ENCODE assay signal across 11 cellular contexts in genomic region chr12:31965090-31965489, GRCh38. TPM values are rescaled to one million over a fixed set of nuclear protein-coding genes. Genes with fewer than 3 reads are reported as not detected.
DNase-seq lines count a peak whose midpoint lies in the region; TF ChIP-seq lines count a peak whose summit lies in the region.
"Had no signal": no experiment of that assay in that cellular context is flagged by ENCODE, and none has a peak within 500 bp of the region (broad histone marks: within the 10 kb centered on the region; RNA-seq: fewer than 3 reads in every experiment).

No MANE protein-coding gene starts in this region.

- intact Hi-C loops in Caco-2 (cut with micrococcal nuclease; ENCODE audit: unreplicated experiment): loop anchor here (10.0 kb wide), 1 partner anchor 310 kb away; no protein-coding TSS in a partner anchor

- H3K36me3 ChIP-seq in Caco-2 (ENCODE audit: control insufficient read depth, insufficient read depth, low read length): peaks cover 10% of the 10 kb centered on the region

- H3K27me3 ChIP-seq in Caco-2 (replicated peaks; ENCODE audit: control insufficient read depth, insufficient read depth, low read length): no peaks in the 10 kb centered on the region

- CTCF ChIA-PET in Caco-2 (lab: Charles Lee): no interaction called here

- BruUV-seq in Caco-2 (replicated peaks; lab: Mats Ljungman, UMichigan): no TSS peak

- H3K9me3 Mint-ChIP-seq in activated naive CD8-positive, alpha-beta T cell treated with anti-CD3 and anti-CD28 coated beads for 36 hours: peaks cover 11% of the 10 kb centered on the region
- H3K9me3 Mint-ChIP-seq in progenitor cell of endocrine pancreas (ENCODE audit: low read depth): peaks cover 54% of the 10 kb centered on the region
- H3K9me3 Mint-ChIP-seq in Caco-2 (ENCODE audit: unreplicated experiment): peaks cover 40% of the 10 kb centered on the region

- H3K9me3 ChIP-seq in Caco-2: peaks cover 54% of the 10 kb centered on the region

- H3K4me3 Mint-ChIP-seq in activated naive CD8-positive, alpha-beta T cell treated with anti-CD3 and anti-CD28 coated beads for 36 hours: peak overlapping the region; percentile 87
- H3K4me3 Mint-ChIP-seq in progenitor cell of endocrine pancreas (ENCODE audit: low read depth): peak overlapping the region; percentile 22
- no peak overlapping the region for H3K4me3 Mint-ChIP-seq in Caco-2 (ENCODE audit: unreplicated experiment)

- H3K27ac Mint-ChIP-seq in activated naive CD8-positive, alpha-beta T cell treated with anti-CD3 and anti-CD28 coated beads for 36 hours: peak overlapping the region; percentile 96
- H3K27ac Mint-ChIP-seq in progenitor cell of endocrine pancreas (peak overlapping the region; percentile 80), Caco-2 (ENCODE audit: unreplicated experiment) (no peak overlapping the region)

- POLR2A ChIA-PET in Caco-2 (lab: Charles Lee): no interaction called here

- peaks cover 31% of the 10 kb centered on the region for H3K4me1 ChIP-seq in Caco-2

- H3K27me3 Mint-ChIP-seq in activated naive CD8-positive, alpha-beta T cell treated with anti-CD3 and anti-CD28 coated beads for 36 hours: no peaks in the 10 kb centered on the region
- H3K27me3 Mint-ChIP-seq in progenitor cell of endocrine pancreas (no peaks in the 10 kb centered on the region), Caco-2 (ENCODE audit: insufficient read depth, unreplicated experiment) (no peaks in the 10 kb centered on the region)

- DNase-seq in ELF-1 (ENCODE audit: low read depth, low spot score): peak; percentile 41
- DNase-seq in OCI-M1 (lab: John Stamatoyannopoulos, UW): peak; percentile 55
- DNase-seq in activated naive CD8-positive, alpha-beta T cell treated with anti-CD3 and anti-CD28 coated beads for 36 hours: peak; percentile 42
- no peak for DNase-seq in progenitor cell of endocrine pancreas (ENCODE audit: low spot score, unreplicated experiment)
- DNase-seq in NCI-H2081 treated with DMSO at 0.1 percent for 48 hours (lab: John Stamatoyannopoulos, UW): no peak
- no peak for DNase-seq in NCI-H748 treated with DMSO at 0.1 percent for 48 hours (lab: John Stamatoyannopoulos, UW)
- DNase-seq in Caco-2: no peak
- DNase-seq: COR-L47, foreskin fibroblast, islet precursor cell, NCI-H524 had no signal

- TF ChIP-seq CTCF in progenitor cell of endocrine pancreas (IDR thresholded peaks at IDR 0.05; ENCODE audit: unreplicated experiment): no peak
- no peak for TF ChIP-seq CTCF in Caco-2 (IDR thresholded peaks at IDR 0.05; ENCODE audit: insufficient read depth in 1 of 2, low read depth in 1 of 2, low read length in 1 of 2, severe bottlenecking in 1 of 2, unreplicated experiment in 1 of 2)

- H3K4me3 ChIP-seq in Caco-2 (ENCODE audit: low read depth, low read length): no peak overlapping the region

- H3K4me1 Mint-ChIP-seq in activated naive CD8-positive, alpha-beta T cell treated with anti-CD3 and anti-CD28 coated beads for 36 hours: peaks cover 74% of the 10 kb centered on the region
- H3K4me1 Mint-ChIP-seq in progenitor cell of endocrine pancreas (ENCODE audit: low read depth) (peaks cover 31% of the 10 kb centered on the region), Caco-2 (ENCODE audit: low read depth, unreplicated experiment) (peaks cover 40% of the 10 kb centered on the region)

- H3K36me3 Mint-ChIP-seq in activated naive CD8-positive, alpha-beta T cell treated with anti-CD3 and anti-CD28 coated beads for 36 hours: peaks cover 86% of the 10 kb centered on the region
- H3K36me3 Mint-ChIP-seq in progenitor cell of endocrine pancreas (ENCODE audit: insufficient read depth) (peaks cover 89% of the 10 kb centered on the region), Caco-2 (ENCODE audit: insufficient read depth, unreplicated experiment) (peaks cover 100% of the 10 kb centered on the region)

RNA-seq across cellular contexts. Expression of gene RESF1, which starts 5.9 kb away (rescaled TPM):
- total RNA-seq in activated naive CD8-positive, alpha-beta T cell treated with anti-CD3 and anti-CD28 coated beads for 36 hours: 10 to 100 TPM; 76.5 to 79.1 TPM
- total RNA-seq in progenitor cell of endocrine pancreas (270 and 287 TPM in 2 replicates), Caco-2 (2022) (110 and 118 TPM in 2 replicates)

Comparison
In these comparisons a context has a peak if more than half of its experiments do, and no peak if none do; other contexts are left out.
1. DNase-seq: peak in ELF-1 (single experiment), OCI-M1 (single experiment) and activated naive CD8-positive, alpha-beta T cell treated with anti-CD3 and anti-CD28 coated beads for 36 hours (single experiment); none in progenitor cell of endocrine pancreas (single experiment), NCI-H2081 treated with DMSO at 0.1 percent for 48 hours (single experiment), NCI-H748 treated with DMSO at 0.1 percent for 48 hours (single experiment) and Caco-2 (0 of 2).